ENCODE assay signal across 8 cellular contexts in the genomic region with DNA sequence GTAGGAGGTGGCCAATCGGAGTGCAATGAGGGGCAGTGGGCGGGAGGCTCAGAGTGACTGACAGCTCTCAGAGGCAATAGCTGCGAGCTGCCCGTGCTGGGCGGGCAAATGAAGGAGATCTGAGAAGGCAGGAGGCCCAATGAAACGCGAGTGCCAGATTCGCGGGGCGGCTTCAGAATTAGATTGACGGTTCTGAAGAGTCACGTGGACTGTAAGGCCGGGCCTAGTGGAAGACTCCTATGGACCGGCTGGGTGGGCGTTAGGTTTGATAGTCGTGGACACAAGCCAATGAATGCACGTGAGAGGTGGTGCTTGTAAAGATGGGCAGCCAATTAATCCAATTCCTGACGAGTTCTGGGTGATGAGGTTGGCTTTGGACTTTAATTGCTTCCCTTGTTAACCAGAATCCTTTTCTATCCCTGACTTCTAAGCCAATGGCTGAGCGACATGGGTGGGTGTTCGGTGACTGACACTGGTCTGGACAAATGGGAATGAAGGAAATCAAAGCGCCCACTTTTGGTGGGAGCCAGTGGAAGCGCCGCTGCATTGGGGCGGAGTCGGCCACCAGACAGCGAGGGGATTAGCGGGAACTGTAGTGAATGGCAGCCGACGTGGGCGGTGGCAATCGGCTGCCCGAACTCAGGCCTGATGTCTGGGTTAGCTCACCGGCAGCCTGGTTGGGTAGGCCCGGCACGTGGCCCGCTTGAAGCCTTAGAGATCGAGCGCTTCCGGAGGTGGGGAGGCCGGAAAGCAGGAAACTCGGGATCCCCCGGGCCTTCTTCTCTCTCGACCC. TPM values are rescaled to one million over a fixed set of nuclear protein-coding genes. Genes with fewer than 3 reads are reported as not detected.
A peak's percentile ranks its signal among the peaks of the same experiment; 100 is the strongest.
DNase-seq lines count a peak whose midpoint lies in the region; ATAC-seq, FAIRE-seq and TF ChIP-seq lines count a peak whose summit lies in the region.

No MANE protein-coding gene starts in this region.

- no peaks in the 10 kb centered on the region for H3K27me3 ChIP-seq in ascending aorta
- H3K27me3 ChIP-seq in right atrium auricular region: no peaks in the 10 kb centered on the region
- H3K27me3 ChIP-seq in uterus: no peaks in the 10 kb centered on the region

- peak; percentile 83 for ATAC-seq in HG02970 (IDR thresholded peaks at IDR 0.05; ENCODE audit: low FRiP score, unreplicated experiment)

- peak overlapping the region; percentile 21 to 48 for H3K4me3 ChIP-seq in ascending aorta
- H3K4me3 ChIP-seq in right atrium auricular region: peak overlapping the region in 1 of 2 donors; percentile 40
- peak overlapping the region in 1 of 2 donors; percentile 5 for H3K4me3 ChIP-seq in uterus

- H3K27ac ChIP-seq in ascending aorta (peak overlapping the region; percentile 83 to 87), right atrium auricular region (peak overlapping the region; percentile 78 to 85), uterus (peak overlapping the region; percentile 82 to 90)

- TF ChIP-seq CTCF in ascending aorta (IDR thresholded peaks at IDR 0.05): peak in 1 of 3 experiments; percentile 17
- no peak for TF ChIP-seq CTCF in right atrium auricular region (IDR thresholded peaks at IDR 0.05)
- peak in 1 of 4 experiments; percentile 28 for TF ChIP-seq CTCF in uterus (IDR thresholded peaks at IDR 0.05)

- H3K36me3 ChIP-seq in ascending aorta (peaks cover 12 to 13% of the 10 kb centered on the region in 2 donors), right atrium auricular region (peaks cover 10% of the 10 kb centered on the region), uterus (no peaks in the 10 kb centered on the region)

- FAIRE-seq in GM18507 (lab: Jason Lieb, UNC): peak; percentile 100

- TF ChIP-seq POLR2A in uterus (IDR thresholded peaks at IDR 0.05): peak in 1 of 2 donors; percentile 22

- intact Hi-C loops in ascending aorta (cut with DNase I) (loop anchor here (1.0 to 10.0 kb wide), 6 partner anchors 32 to 520 kb away; a partner anchor contains a TSS), uterus (cut with DNase I; ENCODE audit: low total_unique reads) (no loop called here)

- H3K9me3 ChIP-seq in ascending aorta (no peaks in the 10 kb centered on the region), right atrium auricular region (no peaks in the 10 kb centered on the region), uterus (no peaks in the 10 kb centered on the region)

- DNase-seq in GM18507 (ENCODE audit: extremely low spot score, insufficient read length, low read depth): peak; percentile 97
- peak; percentile 91 for DNase-seq in NCI-H187 treated with DMSO at 0.1 percent for 48 hours (lab: John Stamatoyannopoulos, UW)
- DNase-seq in T-helper 2 cell: peak; percentile 95 to 100 (median 99)
- peak; percentile 100 for DNase-seq in ascending aorta (ENCODE audit: low spot score in 2 of 2)
- DNase-seq in right atrium auricular region (ENCODE audit: low spot score): peak; percentile 100
- DNase-seq in putamen (ENCODE audit: low spot score): peak; percentile 100
- peak; percentile 100 for DNase-seq in uterus

- H3K4me1 ChIP-seq in ascending aorta: peaks cover 13 to 21% of the 10 kb centered on the region in 2 donors
- H3K4me1 ChIP-seq in right atrium auricular region: peaks cover 0 to 41% of the 10 kb centered on the region in 2 donors
- H3K4me1 ChIP-seq in uterus: peaks cover 0 to 8% of the 10 kb centered on the region in 2 donors

RNA-seq across cellular contexts. Expression of a gene that starts 0.5 kb away (rescaled TPM):
- total RNA-seq in ascending aorta: 152 TPM
- total RNA-seq in right atrium auricular region: 10 to 100 TPM; 55.3 to 95.7 TPM
- 100 to 1,000 TPM in 2 of 4 donors, 10 to 100 TPM in 2; 23.5 to 259 (median 66.5) TPM for total RNA-seq in uterus

RNA-seq across cellular contexts. Expression of a gene that starts 8.4 kb away (rescaled TPM):
- not detected for total RNA-seq in ascending aorta
- total RNA-seq in right atrium auricular region: not detected
- total RNA-seq in uterus: under 1 TPM in 1 of 4 donors, not detected in 3; 0.52 TPM

RNA-seq across cellular contexts. Expression of a gene that starts 32.2 kb away (rescaled TPM):
- total RNA-seq in ascending aorta: 67.9 TPM
- total RNA-seq in right atrium auricular region: 10 to 100 TPM; 23.7 to 33.0 TPM
- 10 to 100 TPM; 38.2 to 82.2 (median 61.8) TPM for total RNA-seq in uterus

RNA-seq across cellular contexts. Expression of a gene that starts 34.5 kb away (rescaled TPM):
- 56.5 TPM for total RNA-seq in ascending aorta
- 100 to 1,000 TPM in 1 of 2 donors, 10 to 100 TPM in 1; 88.7 to 103 TPM for total RNA-seq in right atrium auricular region
- total RNA-seq in uterus: 10 to 100 TPM; 13.8 to 69.1 (median 36.5) TPM

RNA-seq across cellular contexts. Expression of a gene that starts 38.9 kb away (rescaled TPM):
- total RNA-seq in ascending aorta (not detected), right atrium auricular region (1 to 10 TPM in 1 of 2 donors, under 1 TPM in 1; 0.33 to 2.5 TPM), uterus (10 to 100 TPM in 1 of 4 donors, not detected in 3; 10.2 TPM)
